Comparison of ENCODE assay signal across 1 cellular context in genomic region chr2:23425886-23426283, GRCh38.
TF ChIP-seq lines count a peak whose summit lies in the region.

No MANE protein-coding gene starts in this region.

TF ChIP-seq in HCT116, 20 proteins besides CTCF, POLR2A, EP300 and RAD21 (continued from another document):
- TF ChIP-seq REST (IDR thresholded peaks at IDR 0.05; ENCODE audit: low read depth), result no peak
- no peak for TF ChIP-seq TCF7L2 (IDR thresholded peaks at IDR 0.05; ENCODE audit: borderline replicate concordance, extremely low read depth, insufficient read depth, insufficient read length)
- TF ChIP-seq, protein P1, sequence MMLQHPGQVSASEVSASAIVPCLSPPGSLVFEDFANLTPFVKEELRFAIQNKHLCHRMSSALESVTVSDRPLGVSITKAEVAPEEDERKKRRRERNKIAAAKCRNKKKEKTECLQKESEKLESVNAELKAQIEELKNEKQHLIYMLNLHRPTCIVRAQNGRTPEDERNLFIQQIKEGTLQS (IDR thresholded peaks at IDR 0.05), result no peak
- no peak for TF ChIP-seq FOSL1 (IDR thresholded peaks at IDR 0.05; ENCODE audit: low read depth)
- TF ChIP-seq, protein P2, sequence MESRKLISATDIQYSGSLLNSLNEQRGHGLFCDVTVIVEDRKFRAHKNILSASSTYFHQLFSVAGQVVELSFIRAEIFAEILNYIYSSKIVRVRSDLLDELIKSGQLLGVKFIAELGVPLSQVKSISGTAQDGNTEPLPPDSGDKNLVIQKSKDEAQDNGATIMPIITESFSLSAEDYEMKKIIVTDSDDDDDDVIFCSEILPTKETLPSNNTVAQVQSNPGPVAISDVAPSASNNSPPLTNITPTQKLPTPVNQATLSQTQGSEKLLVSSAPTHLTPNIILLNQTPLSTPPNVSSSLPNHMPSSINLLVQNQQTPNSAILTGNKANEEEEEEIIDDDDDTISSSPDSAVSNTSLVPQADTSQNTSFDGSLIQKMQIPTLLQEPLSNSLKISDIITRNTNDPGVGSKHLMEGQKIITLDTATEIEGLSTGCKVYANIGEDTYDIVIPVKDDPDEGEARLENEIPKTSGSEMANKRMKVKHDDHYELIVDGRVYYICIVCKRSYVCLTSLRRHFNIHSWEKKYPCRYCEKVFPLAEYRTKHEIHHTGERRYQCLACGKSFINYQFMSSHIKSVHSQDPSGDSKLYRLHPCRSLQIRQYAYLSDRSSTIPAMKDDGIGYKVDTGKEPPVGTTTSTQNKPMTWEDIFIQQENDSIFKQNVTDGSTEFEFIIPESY (IDR thresholded peaks at IDR 0.05; ENCODE audit: extremely low read depth, insufficient replicate concordance, low read length), result no peak
- TF ChIP-seq CEBPB (IDR thresholded peaks at IDR 0.05; ENCODE audit: low read depth), result no peak
TF ChIP-seq in HCT116: peak in this region for 0.
